ENCODE assay signal across 21 cellular contexts in the genomic region with DNA sequence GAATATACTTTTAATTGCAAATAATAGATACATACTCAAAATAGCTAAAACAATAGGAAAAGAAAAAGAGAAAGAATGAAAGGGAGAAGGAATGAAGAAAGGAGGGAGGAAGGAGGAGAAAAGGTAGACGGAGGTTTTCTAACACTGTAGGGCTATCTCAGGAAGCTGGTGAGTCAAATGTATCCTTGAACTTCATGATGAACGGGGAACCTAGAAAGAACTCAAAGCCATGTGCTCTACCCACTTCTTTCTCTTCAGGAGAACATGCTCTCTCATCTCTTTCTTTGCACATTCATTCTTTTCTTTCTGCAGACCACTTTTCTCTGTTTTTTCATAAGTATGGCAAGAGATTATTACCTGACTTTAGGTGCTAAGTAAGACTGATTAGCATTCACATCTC. TPM values are rescaled to one million over a fixed set of nuclear protein-coding genes. Genes with fewer than 3 reads are reported as not detected.
DNase-seq lines count a peak whose midpoint lies in the region; ATAC-seq, FAIRE-seq and TF ChIP-seq lines count a peak whose summit lies in the region.
"Had no signal": no experiment of that assay in that cellular context is flagged by ENCODE, and none has a peak within 500 bp of the region (broad histone marks: within the 10 kb centered on the region; RNA-seq: fewer than 3 reads in every experiment).

No MANE protein-coding gene starts in this region.

- no peak for TF ChIP-seq RAD21 in SK-N-SH (IDR thresholded peaks at IDR 0.05; ENCODE audit: low read length)
- no peak for TF ChIP-seq RAD21 in GM12878 (IDR thresholded peaks at IDR 0.05; ENCODE audit: insufficient read depth, low read depth, low read length)

- 15% methylated on average over 2 of the region's 2 CpGs for WGBS in SK-N-SH (ENCODE audit: low lambda C conversion rate)
- WGBS in GM12878 (ENCODE audit: insufficient coverage, insufficient replicate concordance, low lambda C conversion rate, missing lambda C conversion rate): 10% methylated on average over 2 of the region's 2 CpGs

- POLR2A ChIA-PET in SK-N-SH (lab: Yijun Ruan, JAX): no interaction called here
- POLR2A ChIA-PET in GM12878 (lab: Charles Lee): interaction anchor here (1.1 kb wide), 1 partner anchor 63 kb away, joined by 3 read pairs; no protein-coding TSS in a partner anchor

- no TSS peak for BruUV-seq in GM12878 (replicated peaks; lab: Mats Ljungman, UMichigan)

- H2AFZ ChIP-seq in SK-N-SH (ENCODE audit: low read depth): peak overlapping the region; percentile 43; the same call in 1 of the 2 replicates
- H2AFZ ChIP-seq in GM12878 (ENCODE audit: control insufficient read depth, low read depth, low read length): no peak overlapping the region

- no peak for TF ChIP-seq CTCF in SK-N-SH (IDR thresholded peaks at IDR 0.05)
- no peak for TF ChIP-seq CTCF in GM12878 (IDR thresholded peaks at IDR 0.05 in 2 of 3, conservative IDR thresholded peaks at IDR 0.05 in 1 of 3; ENCODE audit: control insufficient read depth in 2 of 3, extremely low read depth in 1 of 3, insufficient read depth in 1 of 3, low read depth in 3 of 3, low read length in 3 of 3)

- ATAC-seq in SK-N-SH treated with all-trans-retinoic acid at 6 μM for 48 hours (no peak), HG02884 (IDR thresholded peaks at IDR 0.05; ENCODE audit: unreplicated experiment) (peak; percentile 42), GM12878 (no peak), HG03135 (IDR thresholded peaks at IDR 0.05; ENCODE audit: unreplicated experiment) (no peak)
- ATAC-seq: PC-3 had no signal

- H4K20me1 ChIP-seq in SK-N-SH (ENCODE audit: insufficient read depth) (no peaks in the 10 kb centered on the region), GM12878 (ENCODE audit: control insufficient read depth, insufficient read depth) (no peaks in the 10 kb centered on the region)

- H3F3A ChIP-seq in SK-N-SH (replicated peaks; ENCODE audit: insufficient read depth): no peaks in the 10 kb centered on the region

- no peaks in the 10 kb centered on the region for H3K4me1 ChIP-seq in SK-N-SH (ENCODE audit: control insufficient read depth in 1 of 2, insufficient read depth in 2 of 2, low read depth in 1 of 2, low read length in 1 of 2)
- H3K4me1 ChIP-seq in GM12878 (ENCODE audit: control insufficient read depth, insufficient read depth, low read length): peaks cover 10% of the 10 kb centered on the region
- H3K4me1 ChIP-seq: BE2C had no signal

- no peak for TF ChIP-seq POLR2A in GM12878 (IDR thresholded peaks at IDR 0.05; ENCODE audit: low read depth, low read length)

- H3K27me3 ChIP-seq in SK-N-SH (ENCODE audit: insufficient read depth) (no peaks in the 10 kb centered on the region; the same call in 1 of the 2 replicates), GM12878 (replicated peaks in 1 of 2; ENCODE audit: control insufficient read depth in 2 of 2, insufficient read depth in 2 of 2, low read length in 1 of 2) (no peaks in the 10 kb centered on the region)
- H3K27me3 ChIP-seq: BE2C had no signal

- peak; percentile 52 for FAIRE-seq in GM12878 (lab: Jason Lieb, UNC)
- FAIRE-seq: HTR-8/SVneo had no signal

- in situ Hi-C loops in GM12878 (cut with MboI): no loop called here

- CTCF ChIA-PET in SK-N-SH (lab: Yijun Ruan, JAX) (interaction anchor here (1.2 kb wide), 1 partner anchor 15 kb away, joined by 3 read pairs; no protein-coding TSS in a partner anchor), GM12878 (lab: Yijun Ruan, JAX) (interaction anchor here (1.4 kb wide), 1 partner anchor 22 kb away, joined by 3 read pairs; no protein-coding TSS in a partner anchor)

- SMC1A ChIA-PET in GM12878 (lab: Charles Lee; ENCODE audit: uncharacterized antibody, unreplicated experiment): interaction anchor here (1.1 to 1.5 kb wide), 4 partner anchors 21 to 107 kb away, joined by 3 to 7 read pairs (median 4); a partner anchor contains a TSS

- H3K9me3 ChIP-seq in SK-N-SH: no peaks in the 10 kb centered on the region
- H3K9me3 ChIP-seq in GM12878 (replicated peaks; ENCODE audit: control insufficient read depth, insufficient read depth, low read length): peaks cover 7% of the 10 kb centered on the region; the same call in 2 of the 3 replicates
- H3K9me3 ChIP-seq: BE2C had no signal

- H3K4me2 ChIP-seq in SK-N-SH (no peak overlapping the region), GM12878 (ENCODE audit: control insufficient read depth, insufficient read depth) (no peak overlapping the region)

- no peak overlapping the region for H3K27ac ChIP-seq in SK-N-SH (ENCODE audit: low read depth in 2 of 2, low read length in 1 of 2)
- no peak overlapping the region for H3K27ac ChIP-seq in GM12878 (ENCODE audit: control insufficient read depth, insufficient read depth)
- H3K27ac ChIP-seq: HL-60 had no signal

- intact Hi-C loops in GM12878 (cut with micrococcal nuclease; ENCODE audit: unreplicated experiment): loop anchor here (5.0 kb wide), 1 partner anchor 37 kb away; a partner anchor contains a TSS

- H3K36me3 ChIP-seq in SK-N-SH (replicated peaks in 1 of 2; ENCODE audit: control insufficient read depth in 1 of 2, insufficient read depth in 2 of 2, low read length in 1 of 2) (no peaks in the 10 kb centered on the region), GM12878 (ENCODE audit: control insufficient read depth in 2 of 2, insufficient read depth in 2 of 2, low read length in 1 of 2) (no peaks in the 10 kb centered on the region)
- H3K36me3 ChIP-seq: BE2C had no signal

- TF ChIP-seq EP300 in SK-N-SH (IDR thresholded peaks at IDR 0.05; ENCODE audit: borderline replicate concordance in 1 of 2, low read depth in 1 of 2, low read length in 1 of 2): no peak
- no peak for TF ChIP-seq EP300 in GM12878 (IDR thresholded peaks at IDR 0.05; ENCODE audit: borderline replicate concordance in 1 of 2, control insufficient read depth in 1 of 2, low read depth in 2 of 2, low read length in 2 of 2)

- no peaks in the 10 kb centered on the region for H3K9me2 ChIP-seq in SK-N-SH

- DNase-seq in SK-N-SH: no peak
- no peak for DNase-seq in GM12878 (ENCODE audit: low read depth, low spot score)
- no peak for DNase-seq in HPDE6-E6E7 (ENCODE audit: extremely low spot score)
- DNase-seq in ureter (ENCODE audit: low spot score): no peak
- DNase-seq: BE2C; CD4-positive, CD25-positive, alpha-beta regulatory T cell; COR-L47; GF-D8; HCEC 1CT; IMR-90; Karpas-422; NCI-H1092; NCI-H2081 treated with DMSO at 0.1 percent for 48 hours; PC-3; RPMI8226; SHP77 treated with DMSO at 0.1 percent for 48 hours had no signal

- H3K4me3 ChIP-seq in SK-N-SH (ENCODE audit: low read depth in 2 of 2, low read length in 1 of 2) (no peak overlapping the region), GM12878 (no peak overlapping the region)

- RAD21 ChIA-PET in GM12878 (lab: Charles Lee; ENCODE audit: unreplicated experiment): interaction anchor here (1.7 kb wide), 1 partner anchor 41 kb away, joined by 4 read pairs; no protein-coding TSS in a partner anchor

- H3K9ac ChIP-seq in SK-N-SH: no peak overlapping the region
- no peak overlapping the region for H3K9ac ChIP-seq in GM12878 (ENCODE audit: control insufficient read depth, insufficient read depth, low read length)

- H3K79me2 ChIP-seq in SK-N-SH (ENCODE audit: insufficient read depth) (no peaks in the 10 kb centered on the region), GM12878 (ENCODE audit: control insufficient read depth, insufficient read depth, low read length) (no peaks in the 10 kb centered on the region)

TF ChIP-seq in SK-N-SH, 30 proteins besides CTCF, POLR2A, EP300 and RAD21 (continues in another document):
- no peak for TF ChIP-seq SMC3 (IDR thresholded peaks at IDR 0.05; ENCODE audit: low read depth, low read length)
- TF ChIP-seq POLR2AphosphoS5 (IDR thresholded peaks at IDR 0.05; ENCODE audit: low read depth, low read length): no peak
- TF ChIP-seq TCF12 (IDR thresholded peaks at IDR 0.05): no peak
- no peak for TF ChIP-seq NFIC (IDR thresholded peaks at IDR 0.05; ENCODE audit: borderline replicate concordance)

TF ChIP-seq in SK-N-SH treated with all-trans-retinoic acid at 6 μM for 48 hours, 23 proteins besides CTCF, POLR2A, EP300 and RAD21 (continues in another document):
- no peak for TF ChIP-seq ZNF565 (CRISPR knock-in tag; conservative IDR thresholded peaks at IDR 0.05; ENCODE audit: low read depth)
- TF ChIP-seq OSR1 (CRISPR knock-in tag; IDR thresholded peaks at IDR 0.05): no peak
- TF ChIP-seq ZFP3 (CRISPR knock-in tag; IDR thresholded peaks at IDR 0.05): no peak
- TF ChIP-seq RARB (CRISPR knock-in tag; IDR thresholded peaks at IDR 0.05): no peak

RNA-seq across cellular contexts. Expression of a gene that starts 37.3 kb away (rescaled TPM):
- 5.6 and 6.8 TPM in 2 replicates for polyA plus RNA-seq in SK-N-SH (2012; rRNA removed)
- 8.3 and 11.3 TPM in 2 replicates for polyA plus RNA-seq in SK-N-SH (2012; cell fraction: cytosol; rRNA removed)
- polyA plus RNA-seq in SK-N-SH (2012; cell fraction: nucleus; rRNA removed): 4.1 and 11.0 TPM in 2 replicates
- 372 and 377 TPM in 2 replicates for total RNA-seq in GM12878 (2013; cell fraction: nucleolus; rRNA removed)
- total RNA-seq in GM12878 (2014; rRNA removed): 34.5 and 40.6 TPM in 2 replicates
- total RNA-seq in GM12878 (2014; rRNA removed; fragmentation: Illumina TruSeq; extraction: Trizol): 55.3 and 61.5 TPM in 2 replicates
- total RNA-seq in GM12878 (2021): 34.5 and 36.0 TPM in 2 replicates
- polyA plus RNA-seq in GM12878 (2011; ENCODE audit: low read depth): 6.4 TPM
- polyA plus RNA-seq in GM12878 (2011; rRNA removed): 26.7 and 43.1 TPM in 2 replicates
- 7.2 and 8.1 TPM in 2 replicates for polyA plus RNA-seq in GM12878 (2011; cell fraction: cytosol; rRNA removed)
- polyA plus RNA-seq in GM12878 (2011; cell fraction: nucleus; rRNA removed): 28.8 and 30.8 TPM in 2 replicates
- 13.3 and 14.2 TPM in 2 replicates for polyA plus RNA-seq in GM12878 (2012)
- polyA plus RNA-seq in GM12878 (2014; fragmentation: Illumina TruSeq; extraction: Trizol): 24.1 and 33.3 TPM in 2 replicates
- polyA plus RNA-seq in GM12878 (2014; fragmentation: Nextera tagmentation; extraction: Ambion mirVana): 10 to 100 TPM; 28.1 to 34.4 TPM
- polyA plus RNA-seq in GM12878 (2014; rRNA removed): 14.4 and 17.7 TPM in 2 replicates
- polyA plus RNA-seq in GM12878 (2016; fragmentation: Nextera tagmentation; extraction: Ambion mirVana): 10 to 100 TPM; 27.7 to 30.8 TPM
- polyA minus RNA-seq in GM12878 (2011; rRNA and poly(A)+ RNA removed): 67.0 and 86.5 TPM in 2 replicates
- polyA minus RNA-seq in GM12878 (2011; cell fraction: cytosol; rRNA and poly(A)+ RNA removed): 15.5 and 17.4 TPM in 2 replicates
- polyA minus RNA-seq in GM12878 (2011; cell fraction: nucleus; rRNA and poly(A)+ RNA removed): 93.1 and 154 TPM in 2 replicates
- total RNA-seq in ureter: 84.9 TPM
